ENCODE assay signal across 10 cellular contexts in genomic region chr2:2286592-2286991, GRCh38.
"Had no signal": no experiment of that assay in that cellular context is flagged by ENCODE, and none has a peak within 500 bp of the region (broad histone marks: within the 10 kb centered on the region; RNA-seq: fewer than 3 reads in every experiment).

No MANE protein-coding gene starts in this region.

- ATAC-seq: activated CD4-positive, CD25-positive, alpha-beta regulatory T cell treated with anti-CD3 and anti-CD28 coated beads, Interleukin-2, amount 50 U/mL, for 24 hours; gastroesophageal sphincter had no signal

- DNase-seq: activated naive CD4-positive, alpha-beta T cell; aorta; nephron progenitor cell; occipital lobe; stimulated activated CD4-positive, alpha-beta T cell treated with anti-CD3 and anti-CD28 coated beads, Interleukin-15, amount 100 ng/mL, for 24 hours; stimulated activated CD4-positive, alpha-beta T cell treated with anti-CD3 and anti-CD28 coated beads, Interleukin-4, amount 100 ng/mL, for 1 hour; stimulated activated naive CD4-positive, alpha-beta T cell; transverse colon had no signal
